In genomic region chr16:67935402-67936123, GRCh38 we compare ENCODE assay signal across 1 cellular context.
TF ChIP-seq lines count a peak whose summit lies in the region.

No MANE protein-coding gene starts in this region.

TF ChIP-seq in WTC11, 78 proteins besides CTCF, POLR2A, EP300 and RAD21 (continued from another document and continues in another):
- TF ChIP-seq AFF4 (CRISPR knock-in tag; IDR thresholded peaks at IDR 0.05; ENCODE audit: borderline replicate concordance) = peak; percentile 81; the same call in 1 of the 2 replicates
- peak; percentile 67; the same call in 1 of the 2 replicates for TF ChIP-seq GABPB1 (CRISPR knock-in tag; IDR thresholded peaks at IDR 0.05)
- 0 out of 2 replicates have a peak, but pooled peaks have one; percentile 43 for TF ChIP-seq NFATC4 (CRISPR knock-in tag; IDR thresholded peaks at IDR 0.05)
- TF ChIP-seq JUN (CRISPR knock-in tag; IDR thresholded peaks at IDR 0.05) = no peak
- TF ChIP-seq HMGA2 (CRISPR knock-in tag; IDR thresholded peaks at IDR 0.05) = no peak
- peak; percentile 81; the same call in 1 of the 2 replicates for TF ChIP-seq HMGXB4 (CRISPR knock-in tag; IDR thresholded peaks at IDR 0.05)
- peak; percentile 52 for TF ChIP-seq ARID4B (CRISPR knock-in tag; IDR thresholded peaks at IDR 0.05; ENCODE audit: borderline replicate concordance)
- TF ChIP-seq CREM (CRISPR knock-in tag; IDR thresholded peaks at IDR 0.05) = peak; percentile 58; the same call in 1 of the 2 replicates
- peak; percentile 58; the same call in 1 of the 2 replicates for TF ChIP-seq RELA (CRISPR knock-in tag; IDR thresholded peaks at IDR 0.05; ENCODE audit: borderline replicate concordance)
- TF ChIP-seq FOXP1 (CRISPR knock-in tag; IDR thresholded peaks at IDR 0.05; ENCODE audit: borderline replicate concordance) = peak; percentile 70; the same call in 1 of the 2 replicates
- no peak for TF ChIP-seq ZNF671 (CRISPR knock-in tag; IDR thresholded peaks at IDR 0.05)
- TF ChIP-seq FOXJ3 (CRISPR knock-in tag; IDR thresholded peaks at IDR 0.05; ENCODE audit: borderline replicate concordance) = no peak
- TF ChIP-seq ZNF317 (CRISPR knock-in tag; IDR thresholded peaks at IDR 0.05; ENCODE audit: borderline replicate concordance, low read depth) = 0 out of 2 replicates have a peak, but pooled peaks have one; percentile 8
- peak; percentile 92 for TF ChIP-seq ZNF138 (CRISPR knock-in tag; conservative IDR thresholded peaks at IDR 0.05)
- peak; percentile 25; the same call in 1 of the 2 replicates for TF ChIP-seq PREB (CRISPR knock-in tag; IDR thresholded peaks at IDR 0.05; ENCODE audit: borderline replicate concordance)
- TF ChIP-seq ESRRA (CRISPR knock-in tag; IDR thresholded peaks at IDR 0.05; ENCODE audit: borderline replicate concordance) = peak; percentile 91
- TF ChIP-seq CBFB (CRISPR knock-in tag; IDR thresholded peaks at IDR 0.05; ENCODE audit: low read depth) = no peak
- TF ChIP-seq NFE2L1 (CRISPR knock-in tag; IDR thresholded peaks at IDR 0.05) = 0 out of 2 replicates have a peak, but pooled peaks have one; percentile 41
- TF ChIP-seq KAT7 (CRISPR knock-in tag; IDR thresholded peaks at IDR 0.05; ENCODE audit: borderline replicate concordance) = 0 out of 2 replicates have a peak, but pooled peaks have one; percentile 27
- 0 out of 2 replicates have a peak, but pooled peaks have one; percentile 26 for TF ChIP-seq AR (CRISPR knock-in tag; IDR thresholded peaks at IDR 0.05)
- peak; percentile 79; the same call in 1 of the 2 replicates for TF ChIP-seq ZNF281 (CRISPR knock-in tag; IDR thresholded peaks at IDR 0.05)
- TF ChIP-seq ZNF232 (CRISPR knock-in tag; IDR thresholded peaks at IDR 0.05) = peak; percentile 29; the same call in 1 of the 2 replicates
- TF ChIP-seq ZNF532 (CRISPR knock-in tag; IDR thresholded peaks at IDR 0.05; ENCODE audit: borderline replicate concordance) = no peak
- peak; percentile 94 for TF ChIP-seq SP1 (CRISPR knock-in tag; conservative IDR thresholded peaks at IDR 0.05)
- peak; percentile 70; the same call in 1 of the 2 replicates for TF ChIP-seq CREB1 (CRISPR knock-in tag; IDR thresholded peaks at IDR 0.05)
- peak; percentile 85; the same call in 1 of the 2 replicates for TF ChIP-seq MYBL2 (CRISPR knock-in tag; IDR thresholded peaks at IDR 0.05)
- TF ChIP-seq ZBTB21 (CRISPR knock-in tag; IDR thresholded peaks at IDR 0.05; ENCODE audit: borderline replicate concordance) = peak; percentile 87
- peak; percentile 20; the same call in 1 of the 2 replicates for TF ChIP-seq FOXP4 (CRISPR knock-in tag; IDR thresholded peaks at IDR 0.05)
- peak; percentile 69 for TF ChIP-seq TEAD1 (CRISPR knock-in tag; IDR thresholded peaks at IDR 0.05)
